In the genomic region with DNA sequence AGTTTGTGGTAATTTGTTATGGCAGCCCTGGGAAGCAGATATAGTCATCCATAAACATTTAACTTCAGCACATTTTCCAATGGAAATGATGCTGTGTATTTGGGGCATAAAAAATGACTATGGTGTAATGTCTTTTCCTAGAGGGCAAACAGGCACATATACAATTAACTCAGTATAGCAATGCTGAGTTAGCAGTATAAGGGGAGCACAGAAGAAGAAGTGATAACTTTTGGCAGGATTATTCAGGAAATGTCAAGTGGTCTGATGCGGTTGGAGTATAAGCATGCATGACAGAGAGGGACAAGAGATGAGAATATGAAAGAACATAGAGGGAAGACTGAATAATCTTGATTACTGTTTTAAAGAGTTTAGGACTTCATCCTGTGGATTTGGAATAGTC, we compare ENCODE assay signal across 21 cellular contexts. TPM values are rescaled to one million over a fixed set of nuclear protein-coding genes. Genes with fewer than 3 reads are reported as not detected.
DNase-seq lines count a peak whose midpoint lies in the region; ATAC-seq, FAIRE-seq and TF ChIP-seq lines count a peak whose summit lies in the region.
"Had no signal": no experiment of that assay in that cellular context is flagged by ENCODE, and none has a peak within 500 bp of the region (broad histone marks: within the 10 kb centered on the region; RNA-seq: fewer than 3 reads in every experiment).

No MANE protein-coding gene starts in this region.

- H3K4me2 ChIP-seq in A549: no peak overlapping the region
- no peak overlapping the region for H3K4me2 ChIP-seq in H1 (ENCODE audit: insufficient read depth in 1 of 2, low read depth in 2 of 2, low read length in 2 of 2)

- H3K9ac ChIP-seq in H1 (replicated peaks in 1 of 4; ENCODE audit: extremely low read depth in 1 of 4, low read depth in 3 of 4, low read length in 3 of 4): no peak overlapping the region
- H3K9ac ChIP-seq: GM23248 had no signal

- H3K27ac Mint-ChIP-seq in activated naive CD8-positive, alpha-beta T cell treated with anti-CD3 and anti-CD28 coated beads for 36 hours: no peak overlapping the region
- H3K27ac Mint-ChIP-seq: CD4-positive, alpha-beta memory T cell; H9; HFFc6 had no signal

- H3K9me3 ChIP-seq in A549: no peaks in the 10 kb centered on the region
- H3K9me3 ChIP-seq in H1 (ENCODE audit: insufficient read depth in 2 of 2, low read depth in 1 of 2, low read length in 1 of 2): no peaks in the 10 kb centered on the region

- H3K79me1 ChIP-seq in H1 (ENCODE audit: low read depth, low read length): no peaks in the 10 kb centered on the region

- no peak for FAIRE-seq in A549 (lab: Jason Lieb, UNC)
- FAIRE-seq in HTR-8/SVneo (lab: Jason Lieb, UNC): peak; percentile 69
- FAIRE-seq in H1 (lab: Jason Lieb, UNC): no peak
- FAIRE-seq: G401.6, GM12892, GM19239 had no signal

- H3K79me2 ChIP-seq in H1 (ENCODE audit: control insufficient read depth in 1 of 2, insufficient read depth in 2 of 2, low read length in 2 of 2): no peaks in the 10 kb centered on the region

- TF ChIP-seq RAD21 in A549 (conservative IDR thresholded peaks at IDR 0.05 in 1 of 2, IDR thresholded peaks at IDR 0.05 in 1 of 2) (no peak), H1 (IDR thresholded peaks at IDR 0.05 in 1 of 2, conservative IDR thresholded peaks at IDR 0.05 in 1 of 2; ENCODE audit: low read depth in 2 of 2, low read length in 2 of 2) (no peak)

- ATAC-seq in A549 (no peak), HG02885 (IDR thresholded peaks at IDR 0.05; ENCODE audit: poor library complexity, unreplicated experiment) (no peak)
- no peak for ATAC-seq in activated T-cell treated with anti-CD3 and anti-CD28 coated beads, Interleukin-2, amount 50 U/mL, for 4 hours
- ATAC-seq: HCT116 had no signal

- H3K18ac ChIP-seq in H1 (ENCODE audit: extremely low read depth, low read length): no peak overlapping the region

- no peaks in the 10 kb centered on the region for H3K4me1 ChIP-seq in A549
- H3K4me1 ChIP-seq in H1 (replicated peaks in 1 of 4; ENCODE audit: control insufficient read depth in 3 of 4, insufficient read depth in 4 of 4, low read length in 3 of 4): no peaks in the 10 kb centered on the region

- H3K4me3 ChIP-seq in A549 (no peak overlapping the region), H1 (ENCODE audit: extremely low read depth in 1 of 4, insufficient read depth in 2 of 4, low read depth in 3 of 4, low read length in 4 of 4) (no peak overlapping the region)
- H3K4me3 ChIP-seq: GM23248 had no signal

- H2BK120ac ChIP-seq in H1 (replicated peaks; ENCODE audit: low read depth, low read length): no peak overlapping the region

- H3K56ac ChIP-seq in H1 (replicated peaks; ENCODE audit: insufficient read length, low read depth, low read length): no peak overlapping the region

- no peaks in the 10 kb centered on the region; the same call in 1 of the 2 replicates for H3K23me2 ChIP-seq in H1 (ENCODE audit: low read depth, low read length)

- H2BK20ac ChIP-seq in H1 (ENCODE audit: low read length): no peak overlapping the region

- H3K14ac ChIP-seq in H1 (ENCODE audit: insufficient read length): no peak overlapping the region

- H4K91ac ChIP-seq in H1 (replicated peaks; ENCODE audit: insufficient read length, low read length): no peak overlapping the region

- POLR2A ChIA-PET in A549 (lab: Yijun Ruan, JAX) (no interaction called here), H1 (lab: Charles Lee; ENCODE audit: partially characterized antibody) (no interaction called here)

- no peaks in the 10 kb centered on the region for H3K4me1 Mint-ChIP-seq in activated T-cell treated with anti-CD3 and anti-CD28 coated beads, Interleukin-2, amount 50 U/mL, for 4 hours (ENCODE audit: low read depth)
- no peaks in the 10 kb centered on the region for H3K4me1 Mint-ChIP-seq in activated naive CD8-positive, alpha-beta T cell treated with anti-CD3 and anti-CD28 coated beads for 36 hours
- H3K4me1 Mint-ChIP-seq: CD4-positive, alpha-beta memory T cell had no signal

- H3K36me3 ChIP-seq in H1 (ENCODE audit: control insufficient read depth in 2 of 4, insufficient read depth in 4 of 4, low read length in 3 of 4): no peaks in the 10 kb centered on the region

- no peak overlapping the region for H2BK5ac ChIP-seq in H1 (ENCODE audit: low read depth, low read length)

- no peak for TF ChIP-seq EP300 in A549 (IDR thresholded peaks at IDR 0.05)
- TF ChIP-seq EP300 in H1 (IDR thresholded peaks at IDR 0.05; ENCODE audit: borderline replicate concordance in 1 of 2, low read depth in 2 of 2, low read length in 2 of 2): no peak

- H3K4ac ChIP-seq in H1 (replicated peaks; ENCODE audit: insufficient read length, low read depth, low read length): no peak overlapping the region

- peaks cover 10% of the 10 kb centered on the region for H3K9me3 Mint-ChIP-seq in activated T-cell treated with anti-CD3 and anti-CD28 coated beads, Interleukin-2, amount 50 U/mL, for 4 hours
- no peaks in the 10 kb centered on the region for H3K9me3 Mint-ChIP-seq in activated naive CD8-positive, alpha-beta T cell treated with anti-CD3 and anti-CD28 coated beads for 36 hours
- H3K9me3 Mint-ChIP-seq: HFFc6 had no signal

- no peak overlapping the region for H3K4me3 Mint-ChIP-seq in activated T-cell treated with anti-CD3 and anti-CD28 coated beads, Interleukin-2, amount 50 U/mL, for 4 hours
- H3K4me3 Mint-ChIP-seq in activated naive CD8-positive, alpha-beta T cell treated with anti-CD3 and anti-CD28 coated beads for 36 hours: no peak overlapping the region
- H3K4me3 Mint-ChIP-seq: CD4-positive, alpha-beta memory T cell; H9; HFFc6 had no signal

- CTCF ChIA-PET in A549 (lab: Yijun Ruan, JAX) (no interaction called here), H1 (lab: Charles Lee; ENCODE audit: partially characterized antibody) (no interaction called here)

- no peak overlapping the region for H2AFZ ChIP-seq in H1 (ENCODE audit: low read length)
- H2AFZ ChIP-seq: GM23248 had no signal

- H2BK15ac ChIP-seq in H1 (ENCODE audit: low read length): no peak overlapping the region

- H3K23ac ChIP-seq in H1 (ENCODE audit: insufficient read length): no peak overlapping the region

- H2BK12ac ChIP-seq in H1 (ENCODE audit: low read depth, low read length): no peak overlapping the region

- H3K36me3 Mint-ChIP-seq in activated T-cell treated with anti-CD3 and anti-CD28 coated beads, Interleukin-2, amount 50 U/mL, for 4 hours (ENCODE audit: insufficient read depth): no peaks in the 10 kb centered on the region
- no peaks in the 10 kb centered on the region for H3K36me3 Mint-ChIP-seq in activated naive CD8-positive, alpha-beta T cell treated with anti-CD3 and anti-CD28 coated beads for 36 hours
- H3K36me3 Mint-ChIP-seq: CD4-positive, alpha-beta memory T cell had no signal

- DNase-seq in A549 (ENCODE audit: low read depth in 1 of 2, low spot score in 1 of 2) (no peak), HTR-8/SVneo (ENCODE audit: insufficient read length, low spot score) (no peak), NCI-H524 treated with DMSO at 0.1 percent for 48 hours (lab: John Stamatoyannopoulos, UW) (peak; percentile 22), H1 (ENCODE audit: low read depth in 1 of 2, low spot score in 2 of 2) (no peak)
- DNase-seq in activated T-cell treated with anti-CD3 and anti-CD28 coated beads, Interleukin-2, amount 50 U/mL, for 4 hours: no peak
- DNase-seq in activated naive CD8-positive, alpha-beta T cell treated with anti-CD3 and anti-CD28 coated beads for 36 hours: no peak
- DNase-seq: 8988T; C1 segment of cervical spinal cord; Calu3; CD4-positive, alpha-beta memory T cell; COR-L47; DMS153; DND-41; GM23248; H9; HFFc6 had no signal

- no peak overlapping the region for H3K27ac ChIP-seq in A549
- H3K27ac ChIP-seq in H1 (ENCODE audit: low read depth, low read length): no peak overlapping the region
- H3K27ac ChIP-seq: GM23248 had no signal

- WGBS in A549 (ENCODE audit: missing lambda C conversion rate): 18% methylated on average over 1 of the region's 1 CpG
- 88% methylated on average over 1 of the region's 1 CpG; no CpG with 5 or more reads in 1 of the 2 experiments for WGBS in H1 (ENCODE audit: extremely low coverage in 1 of 2, insufficient coverage in 1 of 2, insufficient read length in 1 of 2, insufficient replicate concordance in 2 of 2, low coverage in 1 of 2, low lambda C conversion rate in 2 of 2, missing lambda C conversion rate in 1 of 2), 2 experiments

- H3K27me3 Mint-ChIP-seq in activated T-cell treated with anti-CD3 and anti-CD28 coated beads, Interleukin-2, amount 50 U/mL, for 4 hours (ENCODE audit: low read depth): no peaks in the 10 kb centered on the region
- no peaks in the 10 kb centered on the region for H3K27me3 Mint-ChIP-seq in activated naive CD8-positive, alpha-beta T cell treated with anti-CD3 and anti-CD28 coated beads for 36 hours
- H3K27me3 Mint-ChIP-seq: CD4-positive, alpha-beta memory T cell had no signal

- no peak overlapping the region for H4K5ac ChIP-seq in H1 (ENCODE audit: insufficient read length, low read depth, low read length)

- no peaks in the 10 kb centered on the region for H3K27me3 ChIP-seq in H1 (replicated peaks in 1 of 4; ENCODE audit: control insufficient read depth in 3 of 4, extremely low read depth in 1 of 4, insufficient read depth in 3 of 4, low read length in 3 of 4)

- TF ChIP-seq POLR2A in A549 (IDR thresholded peaks at IDR 0.05; ENCODE audit: low read length) (no peak), H1 (IDR thresholded peaks at IDR 0.05; ENCODE audit: control extremely low read depth in 1 of 2, low read depth in 2 of 2, low read length in 2 of 2) (no peak)

- no peak for TF ChIP-seq CTCF in A549 (IDR thresholded peaks at IDR 0.05)
- TF ChIP-seq CTCF in H1 (IDR thresholded peaks at IDR 0.05; ENCODE audit: control extremely low read depth in 1 of 3, insufficient read depth in 1 of 3, low read depth in 1 of 3, low read length in 3 of 3): no peak

- no peaks in the 10 kb centered on the region for H4K20me1 ChIP-seq in H1 (replicated peaks in 1 of 2; ENCODE audit: control insufficient read depth in 1 of 2, insufficient read depth in 2 of 2, low read length in 2 of 2)

- no peak overlapping the region for H2AK5ac ChIP-seq in H1 (ENCODE audit: low read depth, low read length)

- no peak overlapping the region for H4K8ac ChIP-seq in H1 (ENCODE audit: extremely low read depth, insufficient read depth, low read length)

RNA-seq across cellular contexts. Expression of a gene that starts 55.3 kb away (rescaled TPM):
- 7.6 and 7.8 TPM in 2 replicates for polyA plus RNA-seq in A549 (2011; rRNA removed)
- 1.8 and 2.1 TPM in 2 replicates for polyA plus RNA-seq in A549 (2012; cell fraction: cytosol; rRNA removed)
- 1.9 and 2.5 TPM in 2 replicates for polyA plus RNA-seq in A549 (2012; cell fraction: nucleus; rRNA removed)
- polyA plus RNA-seq in A549 (2017; fragmentation: RNase III; extraction: RNeasy Plus Mini Kit Qiagen cat#74134 plus additional on column Dnase treatment): 2.9 to 3.5 TPM (median 3.0 TPM) in 3 replicates
- 15.5 and 19.8 TPM in 2 replicates for polyA minus RNA-seq in A549 (2011; rRNA and poly(A)+ RNA removed)
- 6.8 TPM in 2 replicates for total RNA-seq in H1 (2021; fragmentation: NEBNext Ultra II Directional; extraction: Animal tissue kit (Norgen Biotek cat#: 25700))
- polyA plus RNA-seq in H1 (2011; rRNA removed): 1.9 and 3.6 TPM in 2 replicates
- polyA plus RNA-seq in H1 (2011; cell fraction: cytosol; rRNA removed): 3.6 TPM
- 3.5 TPM for polyA plus RNA-seq in H1 (2011; cell fraction: nucleus; rRNA removed)
- polyA plus RNA-seq in H1 (2012, experiment 1 of 2): 4.1 to 6.6 TPM (median 5.6 TPM) in 4 replicates
- polyA plus RNA-seq in H1 (2012, experiment 2 of 2): 0.73 TPM
- polyA plus RNA-seq in H1 (2013, experiment 1 of 2): 3.4 TPM
- polyA plus RNA-seq in H1 (2013, experiment 2 of 2): 3.6 TPM
- polyA minus RNA-seq in H1 (2011; rRNA and poly(A)+ RNA removed): 11.9 and 16.1 TPM in 2 replicates
- polyA minus RNA-seq in H1 (2011; cell fraction: cytosol; rRNA and poly(A)+ RNA removed): 9.4 TPM
- 14.2 TPM for polyA minus RNA-seq in H1 (2011; cell fraction: nucleus; rRNA and poly(A)+ RNA removed)
- under 1 TPM in 1 of 3 donors, not detected in 2; 0.11 TPM for total RNA-seq in activated T-cell treated with anti-CD3 and anti-CD28 coated beads, Interleukin-2, amount 50 U/mL, for 4 hours
- total RNA-seq in activated naive CD8-positive, alpha-beta T cell treated with anti-CD3 and anti-CD28 coated beads for 36 hours: not detected
- total RNA-seq: CD4-positive, alpha-beta memory T cell had no signal
- polyA plus RNA-seq: CD4-positive, alpha-beta memory T cell had no signal
